8 cellular contexts compared by ENCODE assay signal in genomic region chr5:103139264-103139865, GRCh38. TPM values are rescaled to one million over a fixed set of nuclear protein-coding genes. Genes with fewer than 3 reads are reported as not detected.
DNase-seq lines count a peak whose midpoint lies in the region; ATAC-seq, FAIRE-seq and TF ChIP-seq lines count a peak whose summit lies in the region.

No MANE protein-coding gene starts in this region.

- TF ChIP-seq CTCF in WI38 (IDR thresholded peaks at IDR 0.05; ENCODE audit: low read depth, low read length) = peak; percentile 85
- peak; percentile 77 for TF ChIP-seq CTCF in bronchial epithelial cell (IDR thresholded peaks at IDR 0.05; ENCODE audit: insufficient read depth, low read length, severe bottlenecking)
- peak; percentile 82 to 88 (median 86) for TF ChIP-seq CTCF in keratinocyte (optimal IDR thresholded peaks at IDR 0.05 in 1 of 3, IDR thresholded peaks at IDR 0.05 in 1 of 3, conservative IDR thresholded peaks at IDR 0.05 in 1 of 3; ENCODE audit: extremely low read depth in 1 of 3, insufficient read depth in 2 of 3, low read length in 3 of 3)

- H3K4me3 ChIP-seq in WI38 (ENCODE audit: low read depth, low read length) (no peak overlapping the region), bronchial epithelial cell (ENCODE audit: low read depth, low read length) (no peak overlapping the region), keratinocyte (ENCODE audit: control insufficient read depth in 2 of 3, extremely low read depth in 1 of 3, insufficient read depth in 2 of 3, low read depth in 1 of 3, low read length in 3 of 3) (no peak overlapping the region)

- no peak overlapping the region for H3K27ac ChIP-seq in keratinocyte (ENCODE audit: control insufficient read depth, insufficient read depth, low read length)

- H3K4me2 ChIP-seq in keratinocyte (ENCODE audit: control insufficient read depth, extremely low read depth, insufficient read depth, low read depth, low read length) = no peak overlapping the region

- ATAC-seq in GM18907 (IDR thresholded peaks at IDR 0.05; ENCODE audit: unreplicated experiment) (peak; percentile 99), HG03103 (IDR thresholded peaks at IDR 0.05; ENCODE audit: low read depth, unreplicated experiment) (peak; percentile 96)

- no peaks in the 10 kb centered on the region for H3K36me3 ChIP-seq in bronchial epithelial cell (ENCODE audit: control insufficient read depth, insufficient read depth, low read length)
- H3K36me3 ChIP-seq in keratinocyte (ENCODE audit: control insufficient read depth in 2 of 2, extremely low read depth in 1 of 2, insufficient read depth in 2 of 2, low read length in 2 of 2) = no peaks in the 10 kb centered on the region

- H3K4me1 ChIP-seq in keratinocyte (ENCODE audit: control insufficient read depth, extremely low read depth, insufficient read depth, low read length) = no peaks in the 10 kb centered on the region

- no peak overlapping the region for H3K9ac ChIP-seq in keratinocyte (ENCODE audit: control insufficient read depth, extremely low read depth, insufficient read depth, low read length)

- H3K79me2 ChIP-seq in keratinocyte (ENCODE audit: control insufficient read depth, insufficient read depth, low read length) = no peaks in the 10 kb centered on the region

- H3K27me3 ChIP-seq in bronchial epithelial cell (ENCODE audit: control insufficient read depth, insufficient read depth, low read length) = no peaks in the 10 kb centered on the region
- no peaks in the 10 kb centered on the region for H3K27me3 ChIP-seq in keratinocyte (ENCODE audit: control insufficient read depth, extremely low read depth, insufficient read depth, low read length)

- DNase-seq in AG08395 (ENCODE audit: low spot score) = peak; percentile 80
- DNase-seq in NCI-H2196 treated with DMSO at 0.1 percent for 48 hours (lab: John Stamatoyannopoulos, UW; ENCODE audit: unreplicated experiment) = peak; percentile 32
- peak; percentile 58 for DNase-seq in bronchial epithelial cell (ENCODE audit: low read depth)
- peak; percentile 36 for DNase-seq in keratinocyte (ENCODE audit: low read depth, low spot score)
- peak; percentile 73 for DNase-seq in stimulated activated CD4-positive, alpha-beta T cell treated with anti-CD3 and anti-CD28 coated beads, Interleukin-2, amount 100 ng/mL, for 4 hours (ENCODE audit: low read depth)

- FAIRE-seq in bronchial epithelial cell (lab: Jason Lieb, UNC) (no peak), keratinocyte (lab: Jason Lieb, UNC) (peak; percentile 88)

- no peak overlapping the region for H2AFZ ChIP-seq in keratinocyte (ENCODE audit: control insufficient read depth, low read length)

- H4K20me1 ChIP-seq in keratinocyte (ENCODE audit: control insufficient read depth, extremely low read depth, insufficient read depth, low read length) = no peaks in the 10 kb centered on the region

- dilution Hi-C loops in keratinocyte (cut with MboI; ENCODE audit: extremely low pct_ligation_motif_present, low sequenced_read_pairs) = no loop called here

- no peaks in the 10 kb centered on the region for H3K9me3 ChIP-seq in keratinocyte (ENCODE audit: control insufficient read depth, low read depth, low read length)

- no peaks in the 10 kb centered on the region for H3K9me1 ChIP-seq in keratinocyte (ENCODE audit: control insufficient read depth, extremely low read depth, insufficient read depth, low read length)

RNA-seq across cellular contexts. Expression of gene PPIP5K2, which starts 19.3 kb away (rescaled TPM):
- 11.9 and 20.3 TPM in 2 replicates for total RNA-seq in bronchial epithelial cell
- polyA plus RNA-seq in keratinocyte = 15.1 to 27.8 TPM (median 20.5 TPM) in 3 replicates
- polyA plus RNA-seq in keratinocyte (2011; ENCODE audit: low read depth) = 55.0 TPM
- polyA plus RNA-seq in keratinocyte (2011; cell fraction: cytosol; rRNA removed) = 11.7 and 28.3 TPM in 2 replicates
- 24.4 and 31.2 TPM in 2 replicates for polyA plus RNA-seq in keratinocyte (2011; cell fraction: nucleus; rRNA removed)
- 10.1 and 11.7 TPM in 2 replicates for polyA plus RNA-seq in keratinocyte (2012; ENCODE audit: low replicate concordance)
- 11.6 to 44.9 TPM (median 17.2 TPM) in 3 replicates for polyA minus RNA-seq in keratinocyte
- polyA minus RNA-seq in keratinocyte (2011; cell fraction: cytosol; rRNA and poly(A)+ RNA removed) = 27.6 TPM
- polyA minus RNA-seq in keratinocyte (2011; cell fraction: nucleus; rRNA and poly(A)+ RNA removed) = 24.9 and 42.7 TPM in 2 replicates

RNA-seq across cellular contexts. Expression of gene GIN1, which starts 19.4 kb away (rescaled TPM):
- total RNA-seq in bronchial epithelial cell = 5.0 and 6.5 TPM in 2 replicates
- polyA plus RNA-seq in keratinocyte = 2.7 to 8.9 TPM (median 6.4 TPM) in 3 replicates
- 9.3 TPM for polyA plus RNA-seq in keratinocyte (2011; ENCODE audit: low read depth)
- 2.4 and 6.7 TPM in 2 replicates for polyA plus RNA-seq in keratinocyte (2011; cell fraction: cytosol; rRNA removed)
- polyA plus RNA-seq in keratinocyte (2011; cell fraction: nucleus; rRNA removed) = 4.5 and 6.2 TPM in 2 replicates
- 5.2 and 6.4 TPM in 2 replicates for polyA plus RNA-seq in keratinocyte (2012; ENCODE audit: low replicate concordance)
- 1.2 to 8.8 TPM (median 1.3 TPM) in 3 replicates for polyA minus RNA-seq in keratinocyte
- polyA minus RNA-seq in keratinocyte (2011; cell fraction: cytosol; rRNA and poly(A)+ RNA removed) = 1.7 TPM
- 3.4 and 6.0 TPM in 2 replicates for polyA minus RNA-seq in keratinocyte (2011; cell fraction: nucleus; rRNA and poly(A)+ RNA removed)
